In the genomic region with DNA sequence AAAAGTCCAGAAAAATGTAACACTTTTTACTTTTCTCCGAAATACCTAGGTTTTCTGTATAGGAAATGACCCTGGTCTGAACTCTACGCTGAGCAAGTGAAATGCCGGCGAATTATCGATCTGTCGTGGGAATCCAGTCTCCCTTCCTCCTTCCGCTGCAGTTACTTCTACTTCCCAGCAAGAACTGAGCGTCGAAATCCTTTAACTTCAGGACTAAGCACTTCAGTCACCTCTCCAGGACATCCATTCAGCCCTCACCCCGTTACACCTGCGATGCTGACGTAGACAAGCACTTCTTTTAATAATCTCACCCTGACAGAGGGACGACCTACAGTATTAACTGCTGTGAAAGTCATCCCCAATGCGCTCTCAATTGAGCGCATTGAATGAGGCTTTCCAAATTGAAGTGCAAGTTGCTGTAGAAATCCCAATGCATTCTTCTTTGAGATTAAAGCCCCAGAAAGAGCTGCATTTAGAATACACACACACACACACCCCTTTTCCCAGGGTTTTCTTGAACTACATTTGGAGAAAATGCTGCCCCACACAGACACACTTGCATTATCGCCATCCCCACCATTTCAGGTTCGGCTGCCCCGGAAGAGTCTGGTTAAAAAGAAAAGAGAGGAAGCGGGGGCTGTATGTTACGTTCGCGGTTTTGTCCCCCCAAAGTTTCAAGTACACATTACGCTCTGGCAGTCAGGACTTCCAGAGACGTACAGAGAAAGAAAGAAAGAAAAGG, we compare ENCODE assay signal across 1 cellular context.
TF ChIP-seq lines count a peak whose summit lies in the region.

No MANE protein-coding gene starts in this region.

TF ChIP-seq in HepG2, 621 proteins besides CTCF, POLR2A, EP300 and RAD21 (continued from another document):
- TF ChIP-seq, protein P1, sequence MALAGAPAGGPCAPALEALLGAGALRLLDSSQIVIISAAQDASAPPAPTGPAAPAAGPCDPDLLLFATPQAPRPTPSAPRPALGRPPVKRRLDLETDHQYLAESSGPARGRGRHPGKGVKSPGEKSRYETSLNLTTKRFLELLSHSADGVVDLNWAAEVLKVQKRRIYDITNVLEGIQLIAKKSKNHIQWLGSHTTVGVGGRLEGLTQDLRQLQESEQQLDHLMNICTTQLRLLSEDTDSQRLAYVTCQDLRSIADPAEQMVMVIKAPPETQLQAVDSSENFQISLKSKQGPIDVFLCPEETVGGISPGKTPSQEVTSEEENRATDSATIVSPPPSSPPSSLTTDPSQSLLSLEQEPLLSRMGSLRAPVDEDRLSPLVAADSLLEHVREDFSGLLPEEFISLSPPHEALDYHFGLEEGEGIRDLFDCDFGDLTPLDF (CRISPR knock-in tag; IDR thresholded peaks at IDR 0.05) = 0 out of 2 replicates have a peak, but pooled peaks have one; percentile 12
- TF ChIP-seq ARNTL (CRISPR knock-in tag; IDR thresholded peaks at IDR 0.05) (no peak), NR2F6 (IDR thresholded peaks at IDR 0.05) (peak; percentile 16; the same call in 1 of the 2 replicates), NR2F6 (CRISPR knock-in tag; IDR thresholded peaks at IDR 0.05) (no peak), HDAC1 (CRISPR knock-in tag; IDR thresholded peaks at IDR 0.05) (peak; percentile 65), ZNF331 (CRISPR knock-in tag; IDR thresholded peaks at IDR 0.05) (0 out of 2 replicates have a peak, but pooled peaks have one; percentile 28), NCOA5 (CRISPR knock-in tag; IDR thresholded peaks at IDR 0.05) (no peak), ERF (CRISPR knock-in tag; IDR thresholded peaks at IDR 0.05) (peak; percentile 31; the same call in 1 of the 2 replicates), IRF2 (CRISPR knock-in tag; IDR thresholded peaks at IDR 0.05) (peak; percentile 32; the same call in 1 of the 2 replicates), KAT2B (IDR thresholded peaks at IDR 0.05; ENCODE audit: borderline replicate concordance, low read depth, low read length) (peak; percentile 47; the same call in 1 of the 2 replicates), YEATS4 (CRISPR knock-in tag; IDR thresholded peaks at IDR 0.05; ENCODE audit: borderline replicate concordance) (peak; percentile 40; the same call in 1 of the 2 replicates), ETV5 (CRISPR knock-in tag; IDR thresholded peaks at IDR 0.05; ENCODE audit: borderline replicate concordance) (peak; percentile 44; the same call in 1 of the 2 replicates), ASH2L (IDR thresholded peaks at IDR 0.05; ENCODE audit: insufficient read length, low read depth, low read length) (peak; percentile 54), ZNF878 (CRISPR knock-in tag; IDR thresholded peaks at IDR 0.05) (0 out of 2 replicates have a peak, but pooled peaks have one; percentile 27), CREB1 (IDR thresholded peaks at IDR 0.05) (0 out of 2 replicates have a peak, but pooled peaks have one; percentile 22), CREB1 (CRISPR knock-in tag; IDR thresholded peaks at IDR 0.05) (no peak), SALL2 (CRISPR knock-in tag; IDR thresholded peaks at IDR 0.05) (0 out of 2 replicates have a peak, but pooled peaks have one; percentile 56), RORA (CRISPR knock-in tag; IDR thresholded peaks at IDR 0.05) (no peak), MIXL1 (CRISPR knock-in tag; IDR thresholded peaks at IDR 0.05) (0 out of 2 replicates have a peak, but pooled peaks have one; percentile 12), GABPA (IDR thresholded peaks at IDR 0.05; ENCODE audit: low read depth, low read length) (no peak), GABPA (CRISPR knock-in tag; IDR thresholded peaks at IDR 0.05; ENCODE audit: low read depth) (peak; percentile 66), SAP130 (CRISPR knock-in tag; IDR thresholded peaks at IDR 0.05; ENCODE audit: low read depth) (peak; percentile 77), RBM39 (IDR thresholded peaks at IDR 0.05; ENCODE audit: low read depth, low read length, poor library complexity, severe bottlenecking) (no peak)
- TF ChIP-seq, protein P2, sequence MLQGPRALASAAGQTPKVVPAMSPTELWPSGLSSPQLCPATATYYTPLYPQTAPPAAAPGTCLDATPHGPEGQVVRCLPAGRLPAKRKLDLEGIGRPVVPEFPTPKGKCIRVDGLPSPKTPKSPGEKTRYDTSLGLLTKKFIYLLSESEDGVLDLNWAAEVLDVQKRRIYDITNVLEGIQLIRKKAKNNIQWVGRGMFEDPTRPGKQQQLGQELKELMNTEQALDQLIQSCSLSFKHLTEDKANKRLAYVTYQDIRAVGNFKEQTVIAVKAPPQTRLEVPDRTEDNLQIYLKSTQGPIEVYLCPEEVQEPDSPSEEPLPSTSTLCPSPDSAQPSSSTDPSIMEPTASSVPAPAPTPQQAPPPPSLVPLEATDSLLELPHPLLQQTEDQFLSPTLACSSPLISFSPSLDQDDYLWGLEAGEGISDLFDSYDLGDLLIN (CRISPR knock-in tag; IDR thresholded peaks at IDR 0.05; ENCODE audit: borderline replicate concordance) = no peak
